ENCODE assay signal across 8 cellular contexts in genomic region chr6:113111550-113111949, GRCh38.
"Had no signal": no experiment of that assay in that cellular context is flagged by ENCODE, and none has a peak within 500 bp of the region (broad histone marks: within the 10 kb centered on the region; RNA-seq: fewer than 3 reads in every experiment).

No MANE protein-coding gene starts in this region.

- FAIRE-seq: G401.6, GM12878, GM12891, GM12892, GM18507, GM19239 had no signal

- H3K4me3 ChIP-seq: GM12878 had no signal

- ATAC-seq: GM12878 had no signal

- DNase-seq: GDM1, GF-D8 had no signal
